In genomic region chr5:2335727-2336515, GRCh38 we compare ENCODE assay signal across 28 cellular contexts.
"Had no signal": no experiment of that assay in that cellular context is flagged by ENCODE, and none has a peak within 500 bp of the region (broad histone marks: within the 10 kb centered on the region; RNA-seq: fewer than 3 reads in every experiment).

No MANE protein-coding gene starts in this region.

- H3K4me2 ChIP-seq: smooth muscle cell had no signal

- H3K4me3 ChIP-seq: colonic mucosa, lung, mucosa of descending colon, pancreas, smooth muscle cell, thyroid gland, vagina had no signal

- H3K27me3 Mint-ChIP-seq: dendritic cell treated with granulocyte-macrophage colony-stimulating factor and Interleukin-4, amounts not matched to agents 40 ng/mL and 50 ng/mL, for 4 days; memory B cell had no signal

- H3K4me1 Mint-ChIP-seq: memory B cell; naive B cell; nephron; stimulated activated naive CD8-positive, alpha-beta T cell treated with anti-CD3 and anti-CD28 coated beads, Interleukin-15, amount 100 ng/mL, for 72 hours had no signal

- ATAC-seq: esophagus mucosa; foreskin keratinocyte; left lobe of liver; mucosa of descending colon; pancreas; sciatic nerve; stimulated activated naive CD8-positive, alpha-beta T cell treated with anti-CD3 and anti-CD28 coated beads, Interleukin-15, amount 100 ng/mL, for 72 hours had no signal

- H3K4me3 Mint-ChIP-seq: dendritic cell treated with granulocyte-macrophage colony-stimulating factor and Interleukin-4, amounts not matched to agents 40 ng/mL and 50 ng/mL, for 4 days; endodermal cell; memory B cell; mesothelial cell of epicardium; nephron; stimulated activated naive CD8-positive, alpha-beta T cell treated with anti-CD3 and anti-CD28 coated beads, Interleukin-15, amount 100 ng/mL, for 72 hours had no signal

- H3K9me3 ChIP-seq: colonic mucosa, neutrophil, pancreas, thyroid gland, vagina had no signal

- H3K36me3 ChIP-seq: colonic mucosa, neutrophil, pancreas, thyroid gland, vagina had no signal

- H3K4me1 ChIP-seq: colonic mucosa, foreskin keratinocyte, pancreas, thyroid gland, vagina had no signal

- DNase-seq: colonic mucosa; effector CD8-positive, alpha-beta T cell; endodermal cell; foreskin keratinocyte; kidney; mucosa of descending colon; naive B cell; pancreas; stimulated activated CD4-positive, alpha-beta T cell treated with anti-CD3 and anti-CD28 coated beads, Interleukin-12 subunit alpha, Interleukin-12 subunit beta, amount 100 ng/mL, for 4 hours; stimulated activated CD4-positive, alpha-beta T cell treated with anti-CD3 and anti-CD28 coated beads, Interleukin-1b, Interleukin-23, amount 100 ng/mL, for 48 hours; stimulated activated CD4-positive, alpha-beta T cell treated with anti-CD3 and anti-CD28 coated beads, Interleukin-4, amount 100 ng/mL, for 1 hour; stimulated activated CD8-positive, alpha-beta memory T cell treated with anti-CD3 and anti-CD28 coated beads, Interleukin-4, amount 100 ng/mL, for 48 hours; stimulated activated naive CD4-positive, alpha-beta T cell; stimulated activated naive CD8-positive, alpha-beta T cell treated with anti-CD3 and anti-CD28 coated beads, Interleukin-15, amount 100 ng/mL, for 72 hours; thyroid gland; trophoblast cell had no signal

- H3K36me3 Mint-ChIP-seq: memory B cell, mesothelial cell of epicardium, naive B cell had no signal

- FAIRE-seq: kidney, pancreas had no signal

- H3K9me3 Mint-ChIP-seq: mesothelial cell of epicardium, nephron had no signal

- H3K27ac ChIP-seq: colonic mucosa, epithelial cell of prostate, foreskin keratinocyte, neutrophil, pancreas, thyroid gland, vagina had no signal

- H3K27ac Mint-ChIP-seq: dendritic cell treated with granulocyte-macrophage colony-stimulating factor and Interleukin-4, amounts not matched to agents 40 ng/mL and 50 ng/mL, for 4 days; endodermal cell; memory B cell; mesothelial cell of epicardium; naive B cell; nephron had no signal

- H3K27me3 ChIP-seq: colonic mucosa, foreskin keratinocyte, thyroid gland, vagina had no signal
